Comparison of ENCODE assay signal across 18 cellular contexts in the genomic region with DNA sequence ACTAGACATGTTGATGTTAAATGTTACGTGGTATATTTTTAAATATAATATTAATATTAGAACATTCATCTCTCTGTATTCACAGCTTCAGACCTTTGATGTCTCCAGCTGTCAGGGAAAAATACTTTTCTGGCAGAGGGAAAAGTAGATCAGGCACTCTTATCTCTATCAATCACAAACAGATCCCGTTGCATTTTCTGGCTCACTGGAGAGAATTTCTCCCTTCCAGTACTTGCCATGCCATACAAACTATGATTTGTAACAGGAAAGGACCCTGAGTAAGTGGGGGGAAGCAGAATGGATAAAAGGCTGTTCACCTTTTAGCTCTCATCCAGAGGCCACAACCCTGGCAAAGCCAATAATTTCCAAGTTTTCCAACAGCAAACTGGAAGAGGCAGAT.
A peak's percentile ranks its signal among the peaks of the same experiment; 100 is the strongest.
DNase-seq lines count a peak whose midpoint lies in the region; ATAC-seq and TF ChIP-seq lines count a peak whose summit lies in the region.
"Had no signal": no experiment of that assay in that cellular context is flagged by ENCODE, and none has a peak within 500 bp of the region (broad histone marks: within the 10 kb centered on the region; RNA-seq: fewer than 3 reads in every experiment).

No MANE protein-coding gene starts in this region.

- H3K27ac Mint-ChIP-seq in WTC11 (peak overlapping the region; percentile 72; the same call in 1 of the 2 replicates), glutamatergic neuron (ENCODE audit: unreplicated experiment) (peak overlapping the region; percentile 69), endothelial cell (ENCODE audit: unreplicated experiment) (no peak overlapping the region)
- H3K27ac Mint-ChIP-seq: CD4-positive, alpha-beta T cell; IgD-negative memory B cell had no signal

- H3K79me2 ChIP-seq in OCI-LY1 (ENCODE audit: insufficient read depth, low read length): peaks cover 6% of the 10 kb centered on the region; the same call in 1 of the 2 replicates

- peaks cover 66% of the 10 kb centered on the region for H3K4me1 Mint-ChIP-seq in WTC11
- H3K4me1 Mint-ChIP-seq in glutamatergic neuron (ENCODE audit: low read depth, unreplicated experiment): peaks cover 48% of the 10 kb centered on the region
- H3K4me1 Mint-ChIP-seq in endothelial cell (ENCODE audit: unreplicated experiment): peaks cover 39% of the 10 kb centered on the region

- no peaks in the 10 kb centered on the region for H3K36me3 ChIP-seq in OCI-LY1 (ENCODE audit: insufficient read depth, low read length)
- H3K36me3 ChIP-seq: BE2C had no signal

- no peak overlapping the region for H3K4me3 ChIP-seq in OCI-LY1 (ENCODE audit: low read depth, low read length, poor library complexity, severe bottlenecking)

- H3K4me1 ChIP-seq in OCI-LY1 (ENCODE audit: insufficient read depth, low read length, severe bottlenecking): peaks cover 89% of the 10 kb centered on the region

- no peak for TF ChIP-seq CTCF in OCI-LY1 (IDR thresholded peaks at IDR 0.05; ENCODE audit: low read length)
- TF ChIP-seq CTCF in WTC11 (IDR thresholded peaks at IDR 0.05): no peak
- no peak for TF ChIP-seq CTCF in glutamatergic neuron (IDR thresholded peaks at IDR 0.05; ENCODE audit: partially characterized antibody, unreplicated experiment)
- TF ChIP-seq CTCF in endothelial cell (IDR thresholded peaks at IDR 0.05; ENCODE audit: unreplicated experiment): no peak

- no peaks in the 10 kb centered on the region for H4K20me1 ChIP-seq in OCI-LY1 (ENCODE audit: insufficient read depth, low read length)

- H3K27me3 ChIP-seq in OCI-LY1 (ENCODE audit: insufficient read depth, low read length): no peaks in the 10 kb centered on the region
- H3K27me3 ChIP-seq: BE2C had no signal

- no peaks in the 10 kb centered on the region for H3K27me3 Mint-ChIP-seq in WTC11 (ENCODE audit: low read depth)
- no peaks in the 10 kb centered on the region for H3K27me3 Mint-ChIP-seq in glutamatergic neuron (ENCODE audit: unreplicated experiment)
- H3K27me3 Mint-ChIP-seq in endothelial cell (ENCODE audit: unreplicated experiment): peaks cover 4% of the 10 kb centered on the region
- H3K27me3 Mint-ChIP-seq: CD4-positive, alpha-beta T cell; IgD-negative memory B cell had no signal

- POLR2A ChIA-PET in WTC11 (lab: Charles Lee): no interaction called here

- no peaks in the 10 kb centered on the region for H3K9me2 ChIP-seq in OCI-LY1 (ENCODE audit: low read depth, low read length)

- H3K9ac ChIP-seq in OCI-LY1 (ENCODE audit: low read length): no peak overlapping the region

- no peak overlapping the region for H3K4me3 Mint-ChIP-seq in WTC11
- peak overlapping the region; percentile 57 for H3K4me3 Mint-ChIP-seq in glutamatergic neuron (ENCODE audit: unreplicated experiment)
- no peak overlapping the region for H3K4me3 Mint-ChIP-seq in endothelial cell (ENCODE audit: unreplicated experiment)
- H3K4me3 Mint-ChIP-seq: CD4-positive, alpha-beta T cell had no signal

- CTCF ChIA-PET in WTC11 (lab: Charles Lee): no interaction called here

- no peak for ATAC-seq in WTC11

- no peak overlapping the region for H3K4me2 ChIP-seq in OCI-LY1 (ENCODE audit: low read length)

- DNase-seq in WTC11 (ENCODE audit: low spot score) (no peak), glutamatergic neuron (no peak), pulmonary artery endothelial cell (ENCODE audit: low read depth, low spot score) (peak; percentile 20), SW 1271 (lab: John Stamatoyannopoulos, UW) (no peak), AG08395 (ENCODE audit: low spot score) (no peak), endothelial cell (ENCODE audit: low spot score) (no peak)
- DNase-seq: BE2C; CD4-positive, alpha-beta T cell; DMS79; H7; MV-4-11; NCI-H1436; NCI-H2029 treated with DMSO at 0.1 percent for 48 hours; NCI-H510A; NCI-H82; SHP77 treated with DMSO at 0.1 percent for 48 hours had no signal

- H2AFZ ChIP-seq in OCI-LY1 (ENCODE audit: low read length): no peak overlapping the region

- peak overlapping the region; percentile 95 for H3K27ac ChIP-seq in OCI-LY1 (ENCODE audit: low read depth, low read length, poor library complexity, severe bottlenecking)

- peaks cover 2% of the 10 kb centered on the region; the same call in 1 of the 2 replicates for H3K36me3 Mint-ChIP-seq in WTC11
- H3K36me3 Mint-ChIP-seq in glutamatergic neuron (ENCODE audit: unreplicated experiment): no peaks in the 10 kb centered on the region
- peaks cover 4% of the 10 kb centered on the region for H3K36me3 Mint-ChIP-seq in endothelial cell (ENCODE audit: low read depth, unreplicated experiment)

- H3K9me3 Mint-ChIP-seq in WTC11: peaks cover 7% of the 10 kb centered on the region; the same call in 1 of the 2 replicates
- peaks cover 2% of the 10 kb centered on the region for H3K9me3 Mint-ChIP-seq in glutamatergic neuron (ENCODE audit: unreplicated experiment)
- H3K9me3 Mint-ChIP-seq in endothelial cell (ENCODE audit: unreplicated experiment): no peaks in the 10 kb centered on the region

- no peaks in the 10 kb centered on the region for H3K9me3 ChIP-seq in OCI-LY1 (ENCODE audit: low read length)
- H3K9me3 ChIP-seq: BE2C had no signal

- 0 out of 2 replicates have a peak, but pooled peaks cover 4% of the 10 kb centered on the region for H3F3A ChIP-seq in OCI-LY1 (ENCODE audit: insufficient read depth, low read length)

TF ChIP-seq in WTC11, 78 proteins besides CTCF, POLR2A, EP300 and RAD21 (continues in another document):
- TF ChIP-seq RELA (CRISPR knock-in tag; IDR thresholded peaks at IDR 0.05; ENCODE audit: borderline replicate concordance) (no peak), SMAD3 (CRISPR knock-in tag; IDR thresholded peaks at IDR 0.05; ENCODE audit: borderline replicate concordance) (no peak), FOXP1 (CRISPR knock-in tag; IDR thresholded peaks at IDR 0.05; ENCODE audit: borderline replicate concordance) (no peak), ZBTB21 (CRISPR knock-in tag; IDR thresholded peaks at IDR 0.05; ENCODE audit: borderline replicate concordance) (no peak), KAT7 (CRISPR knock-in tag; IDR thresholded peaks at IDR 0.05; ENCODE audit: borderline replicate concordance) (no peak)
- TF ChIP-seq, protein P1, sequence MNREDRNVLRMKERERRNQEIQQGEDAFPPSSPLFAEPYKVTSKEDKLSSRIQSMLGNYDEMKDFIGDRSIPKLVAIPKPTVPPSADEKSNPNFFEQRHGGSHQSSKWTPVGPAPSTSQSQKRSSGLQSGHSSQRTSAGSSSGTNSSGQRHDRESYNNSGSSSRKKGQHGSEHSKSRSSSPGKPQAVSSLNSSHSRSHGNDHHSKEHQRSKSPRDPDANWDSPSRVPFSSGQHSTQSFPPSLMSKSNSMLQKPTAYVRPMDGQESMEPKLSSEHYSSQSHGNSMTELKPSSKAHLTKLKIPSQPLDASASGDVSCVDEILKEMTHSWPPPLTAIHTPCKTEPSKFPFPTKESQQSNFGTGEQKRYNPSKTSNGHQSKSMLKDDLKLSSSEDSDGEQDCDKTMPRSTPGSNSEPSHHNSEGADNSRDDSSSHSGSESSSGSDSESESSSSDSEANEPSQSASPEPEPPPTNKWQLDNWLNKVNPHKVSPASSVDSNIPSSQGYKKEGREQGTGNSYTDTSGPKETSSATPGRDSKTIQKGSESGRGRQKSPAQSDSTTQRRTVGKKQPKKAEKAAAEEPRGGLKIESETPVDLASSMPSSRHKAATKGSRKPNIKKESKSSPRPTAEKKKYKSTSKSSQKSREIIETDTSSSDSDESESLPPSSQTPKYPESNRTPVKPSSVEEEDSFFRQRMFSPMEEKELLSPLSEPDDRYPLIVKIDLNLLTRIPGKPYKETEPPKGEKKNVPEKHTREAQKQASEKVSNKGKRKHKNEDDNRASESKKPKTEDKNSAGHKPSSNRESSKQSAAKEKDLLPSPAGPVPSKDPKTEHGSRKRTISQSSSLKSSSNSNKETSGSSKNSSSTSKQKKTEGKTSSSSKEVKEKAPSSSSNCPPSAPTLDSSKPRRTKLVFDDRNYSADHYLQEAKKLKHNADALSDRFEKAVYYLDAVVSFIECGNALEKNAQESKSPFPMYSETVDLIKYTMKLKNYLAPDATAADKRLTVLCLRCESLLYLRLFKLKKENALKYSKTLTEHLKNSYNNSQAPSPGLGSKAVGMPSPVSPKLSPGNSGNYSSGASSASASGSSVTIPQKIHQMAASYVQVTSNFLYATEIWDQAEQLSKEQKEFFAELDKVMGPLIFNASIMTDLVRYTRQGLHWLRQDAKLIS (CRISPR knock-in tag; IDR thresholded peaks at IDR 0.05; ENCODE audit: borderline replicate concordance): no peak
- TF ChIP-seq, protein P2, sequence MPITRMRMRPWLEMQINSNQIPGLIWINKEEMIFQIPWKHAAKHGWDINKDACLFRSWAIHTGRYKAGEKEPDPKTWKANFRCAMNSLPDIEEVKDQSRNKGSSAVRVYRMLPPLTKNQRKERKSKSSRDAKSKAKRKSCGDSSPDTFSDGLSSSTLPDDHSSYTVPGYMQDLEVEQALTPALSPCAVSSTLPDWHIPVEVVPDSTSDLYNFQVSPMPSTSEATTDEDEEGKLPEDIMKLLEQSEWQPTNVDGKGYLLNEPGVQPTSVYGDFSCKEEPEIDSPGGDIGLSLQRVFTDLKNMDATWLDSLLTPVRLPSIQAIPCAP (CRISPR knock-in tag; IDR thresholded peaks at IDR 0.05): no peak
- TF ChIP-seq, protein P3, sequence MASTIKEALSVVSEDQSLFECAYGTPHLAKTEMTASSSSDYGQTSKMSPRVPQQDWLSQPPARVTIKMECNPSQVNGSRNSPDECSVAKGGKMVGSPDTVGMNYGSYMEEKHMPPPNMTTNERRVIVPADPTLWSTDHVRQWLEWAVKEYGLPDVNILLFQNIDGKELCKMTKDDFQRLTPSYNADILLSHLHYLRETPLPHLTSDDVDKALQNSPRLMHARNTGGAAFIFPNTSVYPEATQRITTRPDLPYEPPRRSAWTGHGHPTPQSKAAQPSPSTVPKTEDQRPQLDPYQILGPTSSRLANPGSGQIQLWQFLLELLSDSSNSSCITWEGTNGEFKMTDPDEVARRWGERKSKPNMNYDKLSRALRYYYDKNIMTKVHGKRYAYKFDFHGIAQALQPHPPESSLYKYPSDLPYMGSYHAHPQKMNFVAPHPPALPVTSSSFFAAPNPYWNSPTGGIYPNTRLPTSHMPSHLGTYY (CRISPR knock-in tag; IDR thresholded peaks at IDR 0.05): no peak
